In the genomic region with DNA sequence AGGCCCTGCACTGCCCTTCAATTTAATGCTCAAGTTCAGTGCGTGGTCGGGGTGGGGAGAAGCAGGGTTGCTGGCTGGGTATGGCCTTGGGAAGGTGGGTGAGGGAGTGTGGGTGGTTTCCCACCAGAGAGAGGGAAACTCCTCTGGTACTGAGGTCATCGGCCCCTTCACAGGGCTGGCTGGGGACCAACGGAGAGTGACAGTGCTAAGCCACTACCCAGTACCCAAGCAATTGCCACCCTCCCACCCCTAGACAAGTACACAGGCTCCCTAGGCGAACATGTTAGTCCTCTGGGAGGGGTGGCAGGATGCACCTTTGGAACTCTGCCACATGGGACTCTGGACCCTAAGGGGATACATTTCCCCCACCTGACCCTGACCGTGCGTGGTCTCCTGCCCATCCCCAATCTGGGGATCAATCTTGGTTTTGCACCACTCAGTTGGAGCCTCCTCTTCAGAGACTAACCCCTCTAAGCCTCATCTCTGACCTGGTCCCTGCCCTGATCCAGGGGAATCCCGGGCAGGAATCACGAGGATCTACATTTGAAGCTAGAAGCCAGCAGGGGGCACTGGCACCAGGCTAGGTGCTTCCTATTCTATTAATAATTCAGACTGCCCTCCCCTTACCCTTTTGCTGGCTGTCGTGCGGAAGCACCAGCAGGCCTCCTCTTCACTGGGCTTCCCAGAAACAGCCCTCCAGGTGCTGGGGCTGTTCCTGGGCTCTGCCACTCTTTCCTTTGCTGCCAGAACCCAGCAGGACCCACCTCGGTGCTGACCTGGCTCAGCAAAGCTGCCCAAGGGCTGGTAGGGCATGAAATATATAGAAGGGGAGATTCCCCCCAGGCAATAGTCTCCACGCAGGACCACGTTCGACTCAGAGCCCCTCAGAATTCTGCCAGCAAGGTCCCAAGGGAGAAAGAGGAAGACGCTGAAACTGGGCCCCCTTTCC, we compare ENCODE assay signal across 8 cellular contexts.
DNase-seq lines count a peak whose midpoint lies in the region; ATAC-seq and TF ChIP-seq lines count a peak whose summit lies in the region.

No MANE protein-coding gene starts in this region.

- POLR2A ChIA-PET in HEK293 (lab: Yijun Ruan, JAX), result no interaction called here

- H3K27me3 ChIP-seq in SU-DHL-6 (ENCODE audit: low read length), result no peaks in the 10 kb centered on the region

- TF ChIP-seq CTCF in HEK293 (tag by site-specific recombination; IDR thresholded peaks at IDR 0.05) (no peak), SU-DHL-6 (IDR thresholded peaks at IDR 0.05; ENCODE audit: insufficient read depth, low read length, poor library complexity, severe bottlenecking) (peak; percentile 14)

- H3K4me2 ChIP-seq in SU-DHL-6 (ENCODE audit: low read depth, low read length, poor library complexity, severe bottlenecking), result no peak overlapping the region

- H3K4me3 ChIP-seq in HEK293 (ENCODE audit: low read depth, low read length) (no peak overlapping the region), SU-DHL-6 (ENCODE audit: insufficient read depth, low read length, poor library complexity, severe bottlenecking) (no peak overlapping the region)

- no peak overlapping the region for H3K27ac ChIP-seq in HEK293 (ENCODE audit: extremely low read depth, low read depth, low read length)
- H3K27ac ChIP-seq in SU-DHL-6 (ENCODE audit: low read depth, low read length), result no peak overlapping the region

- H2AFZ ChIP-seq in SU-DHL-6 (ENCODE audit: low read depth, low read length, severe bottlenecking), result no peak overlapping the region

- H3K4me1 ChIP-seq in HEK293 (ENCODE audit: control insufficient read depth, insufficient read depth, low read length), result no peaks in the 10 kb centered on the region

- H3F3A ChIP-seq in SU-DHL-6 (ENCODE audit: insufficient read depth), result no peaks in the 10 kb centered on the region

- no peaks in the 10 kb centered on the region for H4K20me1 ChIP-seq in SU-DHL-6 (ENCODE audit: low read depth, low read length)

- H3K36me3 ChIP-seq in HEK293 (ENCODE audit: control insufficient read depth in 2 of 2, insufficient read depth in 1 of 2, low read length in 2 of 2), result no peaks in the 10 kb centered on the region
- H3K36me3 ChIP-seq in SU-DHL-6 (ENCODE audit: low read length), result no peaks in the 10 kb centered on the region

- ATAC-seq in GM18520 (IDR thresholded peaks at IDR 0.05; ENCODE audit: unreplicated experiment), result no peak
- ATAC-seq in GM19455 (IDR thresholded peaks at IDR 0.05; ENCODE audit: unreplicated experiment), result no peak
- no peak for ATAC-seq in HG02973 (IDR thresholded peaks at IDR 0.05; ENCODE audit: unreplicated experiment)

- CTCF ChIA-PET in HEK293 (lab: Yijun Ruan, JAX), result interaction anchor here (0.7 to 2.1 kb wide), 4 partner anchors 10 to 41 kb away, joined by 3 to 7 read pairs (median 4); no protein-coding TSS in a partner anchor

- H3K9me3 ChIP-seq in HEK293 (ENCODE audit: control insufficient read depth, insufficient read depth, low read depth, low read length) (no peaks in the 10 kb centered on the region), SU-DHL-6 (ENCODE audit: insufficient read depth, low read length) (no peaks in the 10 kb centered on the region)

- DNase-seq in AG08396 (ENCODE audit: low spot score) (peak; percentile 54), iPS-NIHi7 (ENCODE audit: extremely low spot score) (peak; percentile 71), cortex of kidney (lab: John Stamatoyannopoulos, UW) (no peak)

- H3K9ac ChIP-seq in SU-DHL-6 (ENCODE audit: low read length), result no peak overlapping the region

- H3K9me2 ChIP-seq in SU-DHL-6 (replicated peaks; ENCODE audit: insufficient read depth, low read length), result no peaks in the 10 kb centered on the region

- no peaks in the 10 kb centered on the region for H3K79me2 ChIP-seq in SU-DHL-6 (ENCODE audit: insufficient read depth, low read length)

TF ChIP-seq in HEK293, 187 proteins besides CTCF, POLR2A, EP300 and RAD21:
- TF ChIP-seq ZBTB7A (tag by site-specific recombination; IDR thresholded peaks at IDR 0.05; ENCODE audit: low read depth) (no peak), ZFHX2 (tag by site-specific recombination; conservative IDR thresholded peaks at IDR 0.05) (peak; percentile 72), ZNF174 (tag by site-specific recombination; IDR thresholded peaks at IDR 0.05) (no peak), ZNF548 (tag by site-specific recombination; IDR thresholded peaks at IDR 0.05) (no peak), FEZF1 (tag by site-specific recombination; IDR thresholded peaks at IDR 0.05) (no peak), ZNF23 (tag by site-specific recombination; IDR thresholded peaks at IDR 0.05; ENCODE audit: borderline replicate concordance) (no peak), ZNF140 (tag by site-specific recombination; IDR thresholded peaks at IDR 0.05) (no peak), EGR2 (tag by site-specific recombination; IDR thresholded peaks at IDR 0.05; ENCODE audit: low read depth) (peak; percentile 55), ZNF830 (tag by site-specific recombination; IDR thresholded peaks at IDR 0.05; ENCODE audit: low read depth) (no peak), ZNF184 (tag by site-specific recombination; IDR thresholded peaks at IDR 0.05) (no peak)
- TF ChIP-seq, protein P1, sequence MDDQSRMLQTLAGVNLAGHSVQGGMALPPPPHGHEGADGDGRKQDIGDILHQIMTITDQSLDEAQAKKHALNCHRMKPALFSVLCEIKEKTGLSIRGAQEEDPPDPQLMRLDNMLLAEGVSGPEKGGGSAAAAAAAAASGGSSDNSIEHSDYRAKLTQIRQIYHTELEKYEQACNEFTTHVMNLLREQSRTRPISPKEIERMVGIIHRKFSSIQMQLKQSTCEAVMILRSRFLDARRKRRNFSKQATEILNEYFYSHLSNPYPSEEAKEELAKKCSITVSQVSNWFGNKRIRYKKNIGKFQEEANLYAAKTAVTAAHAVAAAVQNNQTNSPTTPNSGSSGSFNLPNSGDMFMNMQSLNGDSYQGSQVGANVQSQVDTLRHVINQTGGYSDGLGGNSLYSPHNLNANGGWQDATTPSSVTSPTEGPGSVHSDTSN (CRISPR knock-in tag; IDR thresholded peaks at IDR 0.05), result no peak
- TF ChIP-seq, protein P2, sequence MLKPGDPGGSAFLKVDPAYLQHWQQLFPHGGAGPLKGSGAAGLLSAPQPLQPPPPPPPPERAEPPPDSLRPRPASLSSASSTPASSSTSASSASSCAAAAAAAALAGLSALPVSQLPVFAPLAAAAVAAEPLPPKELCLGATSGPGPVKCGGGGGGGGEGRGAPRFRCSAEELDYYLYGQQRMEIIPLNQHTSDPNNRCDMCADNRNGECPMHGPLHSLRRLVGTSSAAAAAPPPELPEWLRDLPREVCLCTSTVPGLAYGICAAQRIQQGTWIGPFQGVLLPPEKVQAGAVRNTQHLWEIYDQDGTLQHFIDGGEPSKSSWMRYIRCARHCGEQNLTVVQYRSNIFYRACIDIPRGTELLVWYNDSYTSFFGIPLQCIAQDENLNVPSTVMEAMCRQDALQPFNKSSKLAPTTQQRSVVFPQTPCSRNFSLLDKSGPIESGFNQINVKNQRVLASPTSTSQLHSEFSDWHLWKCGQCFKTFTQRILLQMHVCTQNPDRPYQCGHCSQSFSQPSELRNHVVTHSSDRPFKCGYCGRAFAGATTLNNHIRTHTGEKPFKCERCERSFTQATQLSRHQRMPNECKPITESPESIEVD (tag by site-specific recombination; IDR thresholded peaks at IDR 0.05), result no peak
- TF ChIP-seq, protein P3, sequence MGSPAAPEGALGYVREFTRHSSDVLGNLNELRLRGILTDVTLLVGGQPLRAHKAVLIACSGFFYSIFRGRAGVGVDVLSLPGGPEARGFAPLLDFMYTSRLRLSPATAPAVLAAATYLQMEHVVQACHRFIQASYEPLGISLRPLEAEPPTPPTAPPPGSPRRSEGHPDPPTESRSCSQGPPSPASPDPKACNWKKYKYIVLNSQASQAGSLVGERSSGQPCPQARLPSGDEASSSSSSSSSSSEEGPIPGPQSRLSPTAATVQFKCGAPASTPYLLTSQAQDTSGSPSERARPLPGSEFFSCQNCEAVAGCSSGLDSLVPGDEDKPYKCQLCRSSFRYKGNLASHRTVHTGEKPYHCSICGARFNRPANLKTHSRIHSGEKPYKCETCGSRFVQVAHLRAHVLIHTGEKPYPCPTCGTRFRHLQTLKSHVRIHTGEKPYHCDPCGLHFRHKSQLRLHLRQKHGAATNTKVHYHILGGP (tag by site-specific recombination; IDR thresholded peaks at IDR 0.05), result no peak
